Comparison of ENCODE assay signal across 1 cellular context in the genomic region with DNA sequence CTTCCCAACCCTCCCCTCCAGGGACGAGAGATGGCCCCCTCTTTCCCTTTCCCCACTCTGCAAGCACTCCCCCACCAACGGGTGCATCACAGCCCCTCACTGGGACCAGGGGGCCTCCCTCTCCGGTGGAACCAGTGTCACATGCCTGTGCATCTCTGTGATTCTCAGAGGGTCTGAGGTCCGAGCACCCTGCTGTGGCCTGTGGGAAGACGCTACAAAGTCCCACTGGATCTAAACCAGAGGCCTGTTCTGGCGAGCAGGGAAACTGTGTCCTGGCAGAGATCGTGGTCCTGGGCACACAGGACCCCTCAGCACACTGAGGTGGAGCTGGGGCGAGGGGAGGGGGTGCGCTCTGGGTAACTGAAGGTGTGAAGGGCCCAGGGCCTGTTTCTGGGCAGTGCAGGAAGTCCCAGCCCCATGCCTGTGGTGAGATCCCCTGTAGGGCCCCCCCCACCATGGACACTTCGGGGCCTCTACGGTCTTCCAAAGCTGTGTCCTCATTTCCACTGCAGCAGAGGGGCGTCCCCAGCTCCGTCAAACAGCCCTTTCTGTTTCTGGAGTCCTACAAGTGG.
TF ChIP-seq lines count a peak whose summit lies in the region.

No MANE protein-coding gene starts in this region.

TF ChIP-seq in WTC11, 78 proteins besides CTCF, POLR2A, EP300 and RAD21 (continued from another document):
- TF ChIP-seq, protein P1, sequence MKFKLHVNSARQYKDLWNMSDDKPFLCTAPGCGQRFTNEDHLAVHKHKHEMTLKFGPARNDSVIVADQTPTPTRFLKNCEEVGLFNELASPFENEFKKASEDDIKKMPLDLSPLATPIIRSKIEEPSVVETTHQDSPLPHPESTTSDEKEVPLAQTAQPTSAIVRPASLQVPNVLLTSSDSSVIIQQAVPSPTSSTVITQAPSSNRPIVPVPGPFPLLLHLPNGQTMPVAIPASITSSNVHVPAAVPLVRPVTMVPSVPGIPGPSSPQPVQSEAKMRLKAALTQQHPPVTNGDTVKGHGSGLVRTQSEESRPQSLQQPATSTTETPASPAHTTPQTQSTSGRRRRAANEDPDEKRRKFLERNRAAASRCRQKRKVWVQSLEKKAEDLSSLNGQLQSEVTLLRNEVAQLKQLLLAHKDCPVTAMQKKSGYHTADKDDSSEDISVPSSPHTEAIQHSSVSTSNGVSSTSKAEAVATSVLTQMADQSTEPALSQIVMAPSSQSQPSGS (CRISPR knock-in tag; IDR thresholded peaks at IDR 0.05; ENCODE audit: borderline replicate concordance, low read depth) = no peak
- TF ChIP-seq, protein P2, sequence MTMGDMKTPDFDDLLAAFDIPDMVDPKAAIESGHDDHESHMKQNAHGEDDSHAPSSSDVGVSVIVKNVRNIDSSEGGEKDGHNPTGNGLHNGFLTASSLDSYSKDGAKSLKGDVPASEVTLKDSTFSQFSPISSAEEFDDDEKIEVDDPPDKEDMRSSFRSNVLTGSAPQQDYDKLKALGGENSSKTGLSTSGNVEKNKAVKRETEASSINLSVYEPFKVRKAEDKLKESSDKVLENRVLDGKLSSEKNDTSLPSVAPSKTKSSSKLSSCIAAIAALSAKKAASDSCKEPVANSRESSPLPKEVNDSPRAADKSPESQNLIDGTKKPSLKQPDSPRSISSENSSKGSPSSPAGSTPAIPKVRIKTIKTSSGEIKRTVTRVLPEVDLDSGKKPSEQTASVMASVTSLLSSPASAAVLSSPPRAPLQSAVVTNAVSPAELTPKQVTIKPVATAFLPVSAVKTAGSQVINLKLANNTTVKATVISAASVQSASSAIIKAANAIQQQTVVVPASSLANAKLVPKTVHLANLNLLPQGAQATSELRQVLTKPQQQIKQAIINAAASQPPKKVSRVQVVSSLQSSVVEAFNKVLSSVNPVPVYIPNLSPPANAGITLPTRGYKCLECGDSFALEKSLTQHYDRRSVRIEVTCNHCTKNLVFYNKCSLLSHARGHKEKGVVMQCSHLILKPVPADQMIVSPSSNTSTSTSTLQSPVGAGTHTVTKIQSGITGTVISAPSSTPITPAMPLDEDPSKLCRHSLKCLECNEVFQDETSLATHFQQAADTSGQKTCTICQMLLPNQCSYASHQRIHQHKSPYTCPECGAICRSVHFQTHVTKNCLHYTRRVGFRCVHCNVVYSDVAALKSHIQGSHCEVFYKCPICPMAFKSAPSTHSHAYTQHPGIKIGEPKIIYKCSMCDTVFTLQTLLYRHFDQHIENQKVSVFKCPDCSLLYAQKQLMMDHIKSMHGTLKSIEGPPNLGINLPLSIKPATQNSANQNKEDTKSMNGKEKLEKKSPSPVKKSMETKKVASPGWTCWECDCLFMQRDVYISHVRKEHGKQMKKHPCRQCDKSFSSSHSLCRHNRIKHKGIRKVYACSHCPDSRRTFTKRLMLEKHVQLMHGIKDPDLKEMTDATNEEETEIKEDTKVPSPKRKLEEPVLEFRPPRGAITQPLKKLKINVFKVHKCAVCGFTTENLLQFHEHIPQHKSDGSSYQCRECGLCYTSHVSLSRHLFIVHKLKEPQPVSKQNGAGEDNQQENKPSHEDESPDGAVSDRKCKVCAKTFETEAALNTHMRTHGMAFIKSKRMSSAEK (CRISPR knock-in tag; IDR thresholded peaks at IDR 0.05; ENCODE audit: borderline replicate concordance) = no peak
TF ChIP-seq in WTC11: peak in this region for 0.
